Comparison of ENCODE assay signal across 12 cellular contexts in genomic region chr17:77002103-77003045, GRCh38.
DNase-seq lines count a peak whose midpoint lies in the region; ATAC-seq, FAIRE-seq and TF ChIP-seq lines count a peak whose summit lies in the region.
"Had no signal": no experiment of that assay in that cellular context is flagged by ENCODE, and none has a peak within 500 bp of the region (broad histone marks: within the 10 kb centered on the region; RNA-seq: fewer than 3 reads in every experiment).

No MANE protein-coding gene starts in this region.

- H3K9me3 ChIP-seq in A549 (no peaks in the 10 kb centered on the region), HCT116 (ENCODE audit: control insufficient read depth in 1 of 2, insufficient read depth in 1 of 2, low read depth in 1 of 2, low read length in 2 of 2) (no peaks in the 10 kb centered on the region), T-helper 17 cell (ENCODE audit: control insufficient read depth, low read length, poor library complexity, severe bottlenecking) (no peaks in the 10 kb centered on the region), hepatocyte (ENCODE audit: low read depth) (no peaks in the 10 kb centered on the region), HAP-1 (no peaks in the 10 kb centered on the region), OCI-LY7 (ENCODE audit: low read length) (no peaks in the 10 kb centered on the region)

- POLR2A ChIA-PET in A549 (lab: Yijun Ruan, JAX) (interaction anchor here (0.9 to 1.5 kb wide), 3 partner anchors 12 to 130 kb away, joined by 3 to 12 read pairs (median 3); no protein-coding TSS in a partner anchor), HCT116 (lab: Charles Lee) (no interaction called here), OCI-LY7 (lab: Charles Lee) (interaction anchor here (0.6 to 1.5 kb wide), 2 partner anchors 33 to 35 kb away, joined by 3 to 4 read pairs; no protein-coding TSS in a partner anchor)

- in situ Hi-C loops in HAP-1 (cut with MboI; ENCODE audit: low sequenced_read_pairs) = no loop called here

- no peak for TF ChIP-seq POLR2A in A549 (IDR thresholded peaks at IDR 0.05; ENCODE audit: low read length)
- TF ChIP-seq POLR2A in HCT116 (IDR thresholded peaks at IDR 0.05; ENCODE audit: borderline replicate concordance, extremely low read depth, insufficient read depth, insufficient read length) = no peak

- TF ChIP-seq RAD21 in A549 (conservative IDR thresholded peaks at IDR 0.05 in 1 of 2, IDR thresholded peaks at IDR 0.05 in 1 of 2) (peak; percentile 27 to 62; a peak in 3 of 5 replicates), HCT116 (IDR thresholded peaks at IDR 0.05; ENCODE audit: low read depth) (no peak)

- H3K4me3 ChIP-seq in A549 (no peak overlapping the region), HCT116 (replicated peaks in 1 of 2; ENCODE audit: low read depth in 1 of 2, low read length in 2 of 2) (peak overlapping the region in 1 of 2 experiments; percentile 4; a peak in 2 of 4 replicates), hepatocyte (no peak overlapping the region), HAP-1 (no peak overlapping the region), OCI-LY7 (ENCODE audit: low read depth, low read length, poor library complexity, severe bottlenecking) (no peak overlapping the region)

- no peaks in the 10 kb centered on the region for H3K27me3 ChIP-seq in HCT116 (ENCODE audit: insufficient read depth, low read length)
- no peaks in the 10 kb centered on the region for H3K27me3 ChIP-seq in hepatocyte
- no peaks in the 10 kb centered on the region for H3K27me3 ChIP-seq in HAP-1 (ENCODE audit: low read depth)

- H3K9me2 ChIP-seq in HCT116 (ENCODE audit: insufficient read depth) (no peaks in the 10 kb centered on the region), hepatocyte (replicated peaks; ENCODE audit: insufficient read depth) (no peaks in the 10 kb centered on the region), OCI-LY7 (ENCODE audit: insufficient read depth, low read length) (no peaks in the 10 kb centered on the region)

- H3K27me3 Mint-ChIP-seq in T-helper 17 cell = no peaks in the 10 kb centered on the region

- peak overlapping the region; percentile 87 for H3K27ac Mint-ChIP-seq in T-helper 17 cell

- no peaks in the 10 kb centered on the region for H3K36me3 Mint-ChIP-seq in T-helper 17 cell (ENCODE audit: low read depth)

- CTCF ChIA-PET in A549 (lab: Yijun Ruan, JAX) = interaction anchor here (0.6 to 8.1 kb wide), 16 partner anchors 10 to 212 kb away, joined by 3 to 97 read pairs (median 5); partner anchors contain the start of gene MGAT5B
- CTCF ChIA-PET in HCT116 (lab: Charles Lee) = interaction anchor here (1.7 to 1.9 kb wide), 2 partner anchors 10 to 54 kb away, joined by 4 read pairs; no protein-coding TSS in a partner anchor
- CTCF ChIA-PET in OCI-LY7 (lab: Charles Lee; ENCODE audit: unreplicated experiment) = no interaction called here

- H3K9ac ChIP-seq in HCT116 (ENCODE audit: low read length) = no peak overlapping the region

- H3K36me3 ChIP-seq in HCT116 (ENCODE audit: control insufficient read depth in 1 of 2, insufficient read depth in 2 of 2, low read length in 2 of 2) (no peaks in the 10 kb centered on the region), hepatocyte (replicated peaks; ENCODE audit: insufficient read depth, low read depth) (no peaks in the 10 kb centered on the region), HAP-1 (replicated peaks) (no peaks in the 10 kb centered on the region), OCI-LY7 (ENCODE audit: insufficient read depth, low read length) (no peaks in the 10 kb centered on the region)

- FAIRE-seq in A549 (lab: Jason Lieb, UNC) = peak; percentile 100
- FAIRE-seq: endothelial cell of umbilical vein had no signal

- H4K20me1 ChIP-seq in HCT116 (ENCODE audit: insufficient read depth) (no peaks in the 10 kb centered on the region), hepatocyte (ENCODE audit: insufficient read depth, poor library complexity, severe bottlenecking) (no peaks in the 10 kb centered on the region), OCI-LY7 (ENCODE audit: insufficient read depth, low read length) (no peaks in the 10 kb centered on the region)

- H3K4me1 ChIP-seq in A549 (peaks cover 37% of the 10 kb centered on the region), HCT116 (ENCODE audit: control insufficient read depth in 1 of 2, insufficient read depth in 2 of 2, low read length in 2 of 2) (peaks cover 14 to 29% of the 10 kb centered on the region in 2 experiments), hepatocyte (ENCODE audit: insufficient read depth) (peaks cover 4% of the 10 kb centered on the region), HAP-1 (no peaks in the 10 kb centered on the region), OCI-LY7 (ENCODE audit: insufficient read depth, low read length, poor library complexity, severe bottlenecking) (peaks cover 39% of the 10 kb centered on the region)

- H3K79me2 ChIP-seq in HCT116 (ENCODE audit: insufficient read depth, low read length) (no peaks in the 10 kb centered on the region), hepatocyte (no peaks in the 10 kb centered on the region), OCI-LY7 (ENCODE audit: insufficient read depth, low read depth, low read length) (no peaks in the 10 kb centered on the region)

- peak overlapping the region; percentile 59 for H3K4me2 ChIP-seq in A549
- peak overlapping the region; percentile 66 for H3K4me2 ChIP-seq in HCT116 (ENCODE audit: low read length)
- peak overlapping the region; percentile 26 for H3K4me2 ChIP-seq in hepatocyte
- no peak overlapping the region for H3K4me2 ChIP-seq in OCI-LY7 (ENCODE audit: low read length)

- DNase-seq in A549 (ENCODE audit: low read depth in 1 of 2, low spot score in 1 of 2) (peak; percentile 99 to 100), HCT116 (ENCODE audit: low read depth, low spot score) (peak; percentile 85), T-helper 17 cell (no peak), hepatocyte (ENCODE audit: low spot score) (peak; percentile 78), HAP-1 (ENCODE audit: low spot score in 2 of 2) (no peak), OCI-LY7 (ENCODE audit: low spot score) (no peak)
- DNase-seq in stimulated activated CD4-positive, alpha-beta T cell treated with anti-CD3 and anti-CD28 coated beads, Interleukin-2, amount 100 ng/mL, for 48 hours = no peak
- DNase-seq: activated effector memory CD4-positive, alpha-beta T cell treated with Interleukin-2 at 50 U/mL for 16 hours; NCI-H510A treated with DMSO at 0.1 percent for 48 hours had no signal

- H3K27ac ChIP-seq in A549 = peak overlapping the region; percentile 89 to 93
- no peak overlapping the region for H3K27ac ChIP-seq in HCT116 (ENCODE audit: low read depth, low read length)
- H3K27ac ChIP-seq in hepatocyte = peak overlapping the region; percentile 11
- no peak overlapping the region for H3K27ac ChIP-seq in OCI-LY7 (ENCODE audit: low read depth, low read length, poor library complexity, severe bottlenecking)
- H3K27ac ChIP-seq: VCaP had no signal

- TF ChIP-seq EP300 in A549 (IDR thresholded peaks at IDR 0.05) = peak; percentile 98 to 99

- intact Hi-C loops in HCT116 (cut with micrococcal nuclease) = no loop called here
- intact Hi-C loops in OCI-LY7 (cut with micrococcal nuclease; ENCODE audit: unreplicated experiment) = no loop called here

- TF ChIP-seq CTCF in A549 (IDR thresholded peaks at IDR 0.05) (no peak), HCT116 (IDR thresholded peaks at IDR 0.05 in 2 of 3, conservative IDR thresholded peaks at IDR 0.05 in 1 of 3; ENCODE audit: borderline replicate concordance in 1 of 3, insufficient read depth in 1 of 3, low read depth in 2 of 3, low read length in 2 of 3) (no peak), hepatocyte (IDR thresholded peaks at IDR 0.05; ENCODE audit: poor library complexity) (no peak), OCI-LY7 (conservative IDR thresholded peaks at IDR 0.05; ENCODE audit: low read length) (no peak)

- peaks cover 21% of the 10 kb centered on the region for H3K4me1 Mint-ChIP-seq in T-helper 17 cell

- H2AFZ ChIP-seq in HCT116 (ENCODE audit: low read depth, low read length, poor library complexity, severe bottlenecking) = peak overlapping the region; percentile 59
- H2AFZ ChIP-seq in hepatocyte = no peak overlapping the region
- no peak overlapping the region for H2AFZ ChIP-seq in OCI-LY7 (ENCODE audit: low read length)

- WGBS in A549 (ENCODE audit: missing lambda C conversion rate) = under 1% methylated on average over 23 of the region's 23 CpGs
- WGBS in hepatocyte (ENCODE audit: low lambda C conversion rate, missing lambda C conversion rate) = 40% methylated on average over 23 of the region's 23 CpGs

- RAD21 ChIA-PET in HCT116 (lab: Charles Lee; ENCODE audit: low non-redundant PET in 1 of 2, low total read pairs in 2 of 2, uncharacterized antibody in 2 of 2, unreplicated experiment in 2 of 2) = no interaction called here

- no TSS peak for BruUV-seq in HCT116 (replicated peaks; lab: Mats Ljungman, UMichigan)
- no TSS peak for BruUV-seq in OCI-LY7 (replicated peaks; lab: Mats Ljungman, UMichigan)

- peak; percentile 92 to 94 for ATAC-seq in A549
- peak; percentile 87 for ATAC-seq in HCT116
- no peak for ATAC-seq in T-helper 17 cell
- no peak for ATAC-seq in GM21423 (IDR thresholded peaks at IDR 0.05; ENCODE audit: unreplicated experiment)

- H3K4me3 Mint-ChIP-seq in T-helper 17 cell = no peak overlapping the region

TF ChIP-seq in A549, 52 proteins besides CTCF, POLR2A, EP300 and RAD21 (continues in another document):
- no peak for TF ChIP-seq CBX8 (IDR thresholded peaks at IDR 0.05)
- TF ChIP-seq EHF (CRISPR knock-in tag; IDR thresholded peaks at IDR 0.05) = no peak
- no peak for TF ChIP-seq ZSCAN20 (CRISPR knock-in tag; IDR thresholded peaks at IDR 0.05)
- peak; percentile 86 for TF ChIP-seq BHLHE40 (IDR thresholded peaks at IDR 0.05; ENCODE audit: low read depth, low read length)
- TF ChIP-seq RARB (CRISPR knock-in tag; IDR thresholded peaks at IDR 0.05) = no peak

TF ChIP-seq in HCT116, 20 proteins besides CTCF, POLR2A, EP300 and RAD21 (continues in another document):
- TF ChIP-seq SIN3A (IDR thresholded peaks at IDR 0.05; ENCODE audit: low read depth) = no peak
- no peak for TF ChIP-seq EZH2phosphoT487 (IDR thresholded peaks at IDR 0.05; ENCODE audit: borderline replicate concordance)
- TF ChIP-seq TCF7L2 (IDR thresholded peaks at IDR 0.05; ENCODE audit: borderline replicate concordance, extremely low read depth, insufficient read depth, insufficient read length) = peak; percentile 97
- peak; percentile 68 for TF ChIP-seq SP1 (IDR thresholded peaks at IDR 0.05; ENCODE audit: low read depth)
- TF ChIP-seq CBX3 (IDR thresholded peaks at IDR 0.05; ENCODE audit: low read depth) = 0 out of 2 replicates have a peak, but pooled peaks have one; percentile 16
- TF ChIP-seq EGR1 (IDR thresholded peaks at IDR 0.05; ENCODE audit: low read depth) = no peak
- TF ChIP-seq ZNF274 (IDR thresholded peaks at IDR 0.05; ENCODE audit: low read depth, low read length) = no peak
- TF ChIP-seq ELF1 (IDR thresholded peaks at IDR 0.05; ENCODE audit: borderline replicate concordance, low read depth) = no peak

Comparison
In these comparisons a context has a peak if more than half of its experiments do, and no peak if none do; other contexts are left out.
1. ATAC-seq: peak in A549 (2 of 2) and HCT116 (single experiment); none in T-helper 17 cell (single experiment) and GM21423 (single experiment).
2. DNase-seq: peak in A549 (2 of 2), HCT116 (single experiment) and hepatocyte (single experiment); none in T-helper 17 cell (0 of 3), stimulated activated CD4-positive, alpha-beta T cell treated with anti-CD3 and anti-CD28 coated beads, Interleukin-2, amount 100 ng/mL, for 48 hours (0 of 2), HAP-1 (0 of 2) and OCI-LY7 (single experiment).
3. H3K27ac ChIP-seq: peak in A549 (2 of 2) and hepatocyte (single experiment); none in HCT116 (single experiment) and OCI-LY7 (single experiment).
4. Of the 6 proteins assayed by ChIP-seq in both A549 and HCT116: peak only in A549: CEBPB, MAX and RAD21; only in HCT116: none; in both: none; in neither: 3.